In the genomic region with DNA sequence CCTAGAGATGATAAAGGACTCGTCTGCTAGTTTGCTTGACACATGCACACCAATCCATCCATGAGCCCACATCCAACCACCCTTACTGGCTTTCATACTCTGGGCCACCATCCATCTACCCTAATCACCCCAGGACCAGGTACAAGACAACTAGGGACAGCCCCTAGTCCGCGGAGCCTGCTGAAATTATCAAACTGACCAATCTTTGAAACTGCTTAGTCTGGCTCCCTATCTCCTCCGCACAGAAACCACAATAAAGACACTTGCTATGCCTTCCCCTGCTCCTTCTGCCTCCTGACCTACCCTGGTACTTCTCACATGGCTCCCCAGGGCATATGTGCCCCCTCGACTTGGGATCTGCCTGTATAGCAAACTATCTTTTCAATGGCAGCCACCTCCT, we compare ENCODE assay signal across 1 cellular context.
TF ChIP-seq lines count a peak whose summit lies in the region.

No MANE protein-coding gene starts in this region.

TF ChIP-seq in K562, 482 proteins besides CTCF, POLR2A, EP300 and RAD21 (continued from another document and continues in another):
- TF ChIP-seq, protein P1, sequence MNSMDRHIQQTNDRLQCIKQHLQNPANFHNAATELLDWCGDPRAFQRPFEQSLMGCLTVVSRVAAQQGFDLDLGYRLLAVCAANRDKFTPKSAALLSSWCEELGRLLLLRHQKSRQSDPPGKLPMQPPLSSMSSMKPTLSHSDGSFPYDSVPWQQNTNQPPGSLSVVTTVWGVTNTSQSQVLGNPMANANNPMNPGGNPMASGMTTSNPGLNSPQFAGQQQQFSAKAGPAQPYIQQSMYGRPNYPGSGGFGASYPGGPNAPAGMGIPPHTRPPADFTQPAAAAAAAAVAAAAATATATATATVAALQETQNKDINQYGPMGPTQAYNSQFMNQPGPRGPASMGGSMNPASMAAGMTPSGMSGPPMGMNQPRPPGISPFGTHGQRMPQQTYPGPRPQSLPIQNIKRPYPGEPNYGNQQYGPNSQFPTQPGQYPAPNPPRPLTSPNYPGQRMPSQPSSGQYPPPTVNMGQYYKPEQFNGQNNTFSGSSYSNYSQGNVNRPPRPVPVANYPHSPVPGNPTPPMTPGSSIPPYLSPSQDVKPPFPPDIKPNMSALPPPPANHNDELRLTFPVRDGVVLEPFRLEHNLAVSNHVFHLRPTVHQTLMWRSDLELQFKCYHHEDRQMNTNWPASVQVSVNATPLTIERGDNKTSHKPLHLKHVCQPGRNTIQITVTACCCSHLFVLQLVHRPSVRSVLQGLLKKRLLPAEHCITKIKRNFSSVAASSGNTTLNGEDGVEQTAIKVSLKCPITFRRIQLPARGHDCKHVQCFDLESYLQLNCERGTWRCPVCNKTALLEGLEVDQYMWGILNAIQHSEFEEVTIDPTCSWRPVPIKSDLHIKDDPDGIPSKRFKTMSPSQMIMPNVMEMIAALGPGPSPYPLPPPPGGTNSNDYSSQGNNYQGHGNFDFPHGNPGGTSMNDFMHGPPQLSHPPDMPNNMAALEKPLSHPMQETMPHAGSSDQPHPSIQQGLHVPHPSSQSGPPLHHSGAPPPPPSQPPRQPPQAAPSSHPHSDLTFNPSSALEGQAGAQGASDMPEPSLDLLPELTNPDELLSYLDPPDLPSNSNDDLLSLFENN (IDR thresholded peaks at IDR 0.05; ENCODE audit: low read depth in 2 of 2, low read length in 2 of 2): peak in 1 of 2 experiments; percentile 37; a peak in 1 of 4 replicates
- TF ChIP-seq ETV1 (tag; conservative IDR thresholded peaks at IDR 0.05; ENCODE audit: low read depth) (no peak), CEBPZ (IDR thresholded peaks at IDR 0.05; ENCODE audit: borderline replicate concordance, low read depth, low read length) (no peak), ZNF347 (CRISPR knock-in tag; IDR thresholded peaks at IDR 0.05; ENCODE audit: low read depth) (no peak), ZNF785 (CRISPR knock-in tag; IDR thresholded peaks at IDR 0.05) (no peak), CBX5 (IDR thresholded peaks at IDR 0.05; ENCODE audit: borderline replicate concordance, low read depth) (no peak), RUNX1 (IDR thresholded peaks at IDR 0.05; ENCODE audit: low read depth) (0 out of 2 replicates have a peak, but pooled peaks have one; percentile 50), TCF7L2 (IDR thresholded peaks at IDR 0.05; ENCODE audit: low read depth, low read length) (no peak; the same call in 1 of the 2 replicates), SMARCC2 (IDR thresholded peaks at IDR 0.05; ENCODE audit: low read depth) (peak; percentile 56; the same call in 1 of the 2 replicates), TGIF2 (CRISPR knock-in tag; IDR thresholded peaks at IDR 0.05) (no peak), NCOA1 (IDR thresholded peaks at IDR 0.05; ENCODE audit: low read depth) (peak; percentile 42; the same call in 1 of the 2 replicates), CTBP1 (IDR thresholded peaks at IDR 0.05; ENCODE audit: borderline replicate concordance) (peak; percentile 81), NFE2 (IDR thresholded peaks at IDR 0.05; ENCODE audit: low read depth) (0 out of 2 replicates have a peak, but pooled peaks have one; percentile 35), FOXK2 (conservative IDR thresholded peaks at IDR 0.05 in 1 of 2, IDR thresholded peaks at IDR 0.05 in 1 of 2; ENCODE audit: low read depth in 2 of 2) (0 out of 4 replicates have a peak, but pooled peaks of 1 of the 2 experiments have one; percentile 31), THRAP3 (IDR thresholded peaks at IDR 0.05; ENCODE audit: borderline replicate concordance) (no peak), BCOR (IDR thresholded peaks at IDR 0.05) (peak; percentile 82), JUN (IDR thresholded peaks at IDR 0.05; ENCODE audit: borderline replicate concordance, low read depth, low read length) (no peak), JUN (CRISPR knock-in tag; IDR thresholded peaks at IDR 0.05; ENCODE audit: borderline replicate concordance) (no peak), PCBP2 (IDR thresholded peaks at IDR 0.05; ENCODE audit: low read depth, low read length, poor library complexity, severe bottlenecking) (no peak), TAF7 (tag; IDR thresholded peaks at IDR 0.05) (no peak), ZNF174 (CRISPR knock-in tag; IDR thresholded peaks at IDR 0.05) (no peak), E2F1 (CRISPR knock-in tag; IDR thresholded peaks at IDR 0.05) (no peak), NFRKB (IDR thresholded peaks at IDR 0.05; ENCODE audit: low read depth) (no peak), MYNN (IDR thresholded peaks at IDR 0.05) (0 out of 2 replicates have a peak, but pooled peaks have one; percentile 52), MYNN (CRISPR knock-in tag; IDR thresholded peaks at IDR 0.05) (no peak), KLF16 (IDR thresholded peaks at IDR 0.05) (peak; percentile 76), NR0B1 (IDR thresholded peaks at IDR 0.05; ENCODE audit: partially characterized antibody) (no peak), ZNF707 (CRISPR knock-in tag; conservative IDR thresholded peaks at IDR 0.05) (no peak), HNRNPUL1 (IDR thresholded peaks at IDR 0.05; ENCODE audit: low read length) (no peak), JUNB (CRISPR knock-in tag; conservative IDR thresholded peaks at IDR 0.05) (no peak), BDP1 (IDR thresholded peaks at IDR 0.05; ENCODE audit: insufficient read depth, insufficient read length) (no peak), TARDBP (IDR thresholded peaks at IDR 0.05) (no peak), ZNF354B (CRISPR knock-in tag; IDR thresholded peaks at IDR 0.05) (no peak), PTRF (tag; IDR thresholded peaks at IDR 0.05) (no peak), CCAR2 (IDR thresholded peaks at IDR 0.05; ENCODE audit: low read depth, low read length) (no peak), KAT8 (IDR thresholded peaks at IDR 0.05; ENCODE audit: low read depth) (no peak), BRF1 (IDR thresholded peaks at IDR 0.05; ENCODE audit: borderline replicate concordance, extremely low read depth, insufficient read length) (no peak), CREM (IDR thresholded peaks at IDR 0.05; ENCODE audit: low read depth) (0 out of 2 replicates have a peak, but pooled peaks have one; percentile 18)
- TF ChIP-seq, protein P2, sequence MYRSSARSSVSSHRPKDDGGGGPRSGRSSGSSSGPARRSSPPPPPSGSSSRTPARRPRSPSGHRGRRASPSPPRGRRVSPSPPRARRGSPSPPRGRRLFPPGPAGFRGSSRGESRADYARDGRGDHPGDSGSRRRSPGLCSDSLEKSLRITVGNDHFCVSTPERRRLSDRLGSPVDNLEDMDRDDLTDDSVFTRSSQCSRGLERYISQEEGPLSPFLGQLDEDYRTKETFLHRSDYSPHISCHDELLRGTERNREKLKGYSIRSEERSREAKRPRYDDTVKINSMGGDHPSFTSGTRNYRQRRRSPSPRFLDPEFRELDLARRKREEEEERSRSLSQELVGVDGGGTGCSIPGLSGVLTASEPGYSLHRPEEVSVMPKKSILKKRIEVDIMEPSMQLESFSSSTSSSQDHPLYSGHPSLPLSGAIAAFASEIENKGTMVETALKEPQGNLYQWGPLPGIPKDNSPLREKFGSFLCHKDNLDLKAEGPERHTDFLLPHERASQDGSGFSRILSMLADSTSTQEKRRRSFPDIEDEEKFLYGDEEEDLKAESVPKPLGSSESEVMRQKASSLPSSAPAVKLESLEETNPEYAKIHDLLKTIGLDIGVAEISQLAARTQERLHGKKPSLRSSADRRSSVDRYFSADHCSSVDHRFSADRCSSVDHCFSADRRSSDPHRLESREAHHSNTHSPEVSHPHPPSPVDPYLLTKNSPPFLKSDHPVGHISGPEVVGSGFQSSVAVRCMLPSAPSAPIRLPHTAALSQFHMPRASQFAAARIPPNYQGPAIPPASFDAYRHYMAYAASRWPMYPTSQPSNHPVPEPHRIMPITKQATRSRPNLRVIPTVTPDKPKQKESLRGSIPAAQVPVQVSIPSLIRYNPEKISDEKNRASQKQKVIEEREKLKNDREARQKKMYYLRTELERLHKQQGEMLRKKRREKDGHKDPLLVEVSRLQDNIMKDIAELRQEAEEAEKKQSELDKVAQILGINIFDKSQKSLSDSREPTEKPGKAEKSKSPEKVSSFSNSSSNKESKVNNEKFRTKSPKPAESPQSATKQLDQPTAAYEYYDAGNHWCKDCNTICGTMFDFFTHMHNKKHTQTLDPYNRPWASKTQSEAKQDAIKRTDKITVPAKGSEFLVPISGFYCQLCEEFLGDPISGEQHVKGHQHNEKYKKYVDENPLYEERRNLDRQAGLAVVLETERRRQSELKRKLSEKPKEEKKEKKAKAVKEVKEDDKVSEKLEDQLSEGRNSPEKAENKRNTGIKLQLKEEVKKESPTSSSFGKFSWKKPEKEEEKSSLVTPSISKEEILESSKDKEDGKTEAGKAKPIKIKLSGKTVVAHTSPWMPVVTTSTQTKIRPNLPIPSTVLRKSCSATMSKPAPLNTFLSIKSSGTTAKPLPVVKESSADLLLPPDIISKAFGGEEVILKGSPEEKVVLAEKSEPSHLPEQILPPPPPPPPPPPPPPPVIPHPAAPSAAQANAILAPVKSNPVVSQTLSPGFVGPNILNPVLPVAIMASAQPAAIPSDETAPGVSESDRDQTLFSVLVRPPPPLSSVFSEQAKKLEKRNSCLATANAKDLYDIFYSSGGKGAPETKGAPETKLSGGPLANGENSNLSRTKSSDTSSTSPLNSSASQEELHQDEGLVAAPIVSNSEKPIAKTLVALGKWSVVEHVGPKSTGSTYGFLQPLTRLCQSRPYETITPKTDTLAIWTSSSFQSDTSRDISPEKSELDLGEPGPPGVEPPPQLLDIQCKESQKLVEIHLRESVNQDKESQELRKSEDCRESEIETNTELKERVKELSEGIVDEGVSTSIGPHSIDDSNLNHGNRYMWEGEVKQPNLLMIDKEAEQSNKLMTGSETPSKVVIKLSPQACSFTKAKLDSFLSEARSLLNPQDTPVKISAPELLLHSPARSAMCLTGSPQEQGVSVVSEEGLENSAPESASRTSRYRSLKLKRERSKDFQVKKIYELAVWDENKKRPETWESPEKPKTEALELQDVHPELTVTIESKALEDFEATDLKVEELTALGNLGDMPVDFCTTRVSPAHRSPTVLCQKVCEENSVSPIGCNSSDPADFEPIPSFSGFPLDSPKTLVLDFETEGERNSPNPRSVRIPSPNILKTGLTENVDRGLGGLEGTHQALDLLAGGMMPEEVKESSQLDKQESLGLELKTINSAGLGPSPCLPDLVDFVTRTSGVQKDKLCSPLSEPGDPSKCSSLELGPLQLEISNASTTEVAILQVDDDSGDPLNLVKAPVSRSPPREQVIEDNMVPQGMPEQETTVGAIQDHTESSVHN (IDR thresholded peaks at IDR 0.05; ENCODE audit: borderline replicate concordance in 1 of 2, low read depth in 1 of 2): no peak
- TF ChIP-seq, protein P3, sequence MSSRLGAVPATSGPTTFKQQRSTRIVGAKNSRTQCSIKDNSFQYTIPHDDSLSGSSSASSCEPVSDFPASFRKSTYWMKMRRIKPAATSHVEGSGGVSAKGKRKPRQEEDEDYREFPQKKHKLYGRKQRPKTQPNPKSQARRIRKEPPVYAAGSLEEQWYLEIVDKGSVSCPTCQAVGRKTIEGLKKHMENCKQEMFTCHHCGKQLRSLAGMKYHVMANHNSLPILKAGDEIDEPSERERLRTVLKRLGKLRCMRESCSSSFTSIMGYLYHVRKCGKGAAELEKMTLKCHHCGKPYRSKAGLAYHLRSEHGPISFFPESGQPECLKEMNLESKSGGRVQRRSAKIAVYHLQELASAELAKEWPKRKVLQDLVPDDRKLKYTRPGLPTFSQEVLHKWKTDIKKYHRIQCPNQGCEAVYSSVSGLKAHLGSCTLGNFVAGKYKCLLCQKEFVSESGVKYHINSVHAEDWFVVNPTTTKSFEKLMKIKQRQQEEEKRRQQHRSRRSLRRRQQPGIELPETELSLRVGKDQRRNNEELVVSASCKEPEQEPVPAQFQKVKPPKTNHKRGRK (tag; IDR thresholded peaks at IDR 0.05): no peak
